ENCODE assay signal across 19 cellular contexts in the genomic region with DNA sequence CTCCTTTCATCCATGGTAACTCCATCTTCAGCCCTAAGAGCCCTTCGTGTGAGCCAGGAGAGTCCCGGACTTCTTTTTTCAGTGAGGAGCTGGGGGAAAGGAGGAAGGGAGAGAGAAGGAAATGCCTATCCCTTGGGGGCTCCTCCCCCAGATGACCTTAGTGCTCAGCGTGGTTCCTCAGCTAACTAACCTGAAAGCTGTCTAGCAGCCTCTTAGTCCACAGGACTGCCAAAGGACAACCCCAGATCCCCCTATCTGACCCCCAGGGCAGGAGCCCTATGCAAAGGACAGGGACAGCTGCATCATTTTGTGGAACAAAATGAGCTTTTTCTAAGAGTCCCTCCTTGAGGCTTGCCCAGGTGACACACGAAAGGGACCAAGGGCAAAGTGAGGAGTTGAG. TPM values are rescaled to one million over a fixed set of nuclear protein-coding genes. Genes with fewer than 3 reads are reported as not detected.
DNase-seq lines count a peak whose midpoint lies in the region; ATAC-seq and TF ChIP-seq lines count a peak whose summit lies in the region.
"Had no signal": no experiment of that assay in that cellular context is flagged by ENCODE, and none has a peak within 500 bp of the region (broad histone marks: within the 10 kb centered on the region; RNA-seq: fewer than 3 reads in every experiment).

No MANE protein-coding gene starts in this region.

- no peak overlapping the region for H3K4me3 ChIP-seq in GM23248
- peak overlapping the region in 1 of 2 experiments; percentile 66 for H3K4me3 ChIP-seq in mesenchymal stem cell (ENCODE audit: insufficient read depth in 1 of 2, low read depth in 1 of 2, low read length in 2 of 2)
- H3K4me3 ChIP-seq in ascending aorta = no peak overlapping the region
- H3K4me3 ChIP-seq: suprapubic skin had no signal

- H3K4me1 ChIP-seq in GM23248 (ENCODE audit: insufficient read depth) = 0 out of 2 replicates have a peak, but pooled peaks cover 6% of the 10 kb centered on the region
- H3K4me1 ChIP-seq in mesenchymal stem cell (ENCODE audit: control insufficient read depth, insufficient read depth, low read depth, low read length) = peaks cover 13% of the 10 kb centered on the region
- peaks cover 0 to 3% of the 10 kb centered on the region in 2 donors for H3K4me1 ChIP-seq in ascending aorta
- H3K4me1 ChIP-seq: parathyroid adenoma had no signal

- no peak for TF ChIP-seq CTCF in WTC11 (IDR thresholded peaks at IDR 0.05)
- no peak for TF ChIP-seq CTCF in ascending aorta (IDR thresholded peaks at IDR 0.05)

- POLR2A ChIA-PET in WTC11 (lab: Charles Lee) = interaction anchor here (1.5 kb wide), 1 partner anchor 176 kb away, joined by 4 read pairs; the partner anchor contains the start of gene SFXN5

- intact Hi-C loops in ascending aorta (cut with DNase I) = no loop called here

- H2AK5ac ChIP-seq in mesenchymal stem cell (ENCODE audit: low read length, severe bottlenecking) = no peak overlapping the region

- H3K27me3 ChIP-seq in GM23248 (replicated peaks; ENCODE audit: insufficient read depth) (peaks cover 18% of the 10 kb centered on the region), mesenchymal stem cell (ENCODE audit: control insufficient read depth in 1 of 2, insufficient read depth in 1 of 2, low read length in 2 of 2) (peaks cover 53 to 55% of the 10 kb centered on the region in 2 experiments), ascending aorta (no peaks in the 10 kb centered on the region)
- H3K27me3 ChIP-seq: vagina had no signal

- H3K9ac ChIP-seq in GM23248 (no peak overlapping the region), mesenchymal stem cell (ENCODE audit: low read length) (peak overlapping the region; percentile 24)
- H3K9ac ChIP-seq: parathyroid adenoma had no signal

- no peak overlapping the region for H3K18ac ChIP-seq in mesenchymal stem cell (ENCODE audit: low read depth in 1 of 2, low read length in 2 of 2)

- H3K79me2 ChIP-seq in GM23248 (ENCODE audit: insufficient read depth) = no peaks in the 10 kb centered on the region
- H3K79me2 ChIP-seq: parathyroid adenoma had no signal

- H3K4me1 Mint-ChIP-seq in WTC11 = peaks cover 30% of the 10 kb centered on the region

- no peaks in the 10 kb centered on the region for H3K36me3 Mint-ChIP-seq in WTC11
- H3K36me3 Mint-ChIP-seq: activated naive CD8-positive, alpha-beta T cell had no signal

- no peak overlapping the region for H2BK12ac ChIP-seq in mesenchymal stem cell (ENCODE audit: low read length in 2 of 2)

- H3K4ac ChIP-seq in mesenchymal stem cell (ENCODE audit: low read depth in 1 of 2, low read length in 2 of 2) = no peak overlapping the region

- CTCF ChIA-PET in WTC11 (lab: Charles Lee) = interaction anchor here (0.5 to 7.4 kb wide), 18 partner anchors 8 to 1276 kb away, joined by 3 to 218 read pairs (median 30); partner anchors contain the start of genes EMX1, NOTO and SPR

- no peak overlapping the region for H3K23ac ChIP-seq in mesenchymal stem cell (ENCODE audit: low read length in 2 of 2)

- DNase-seq in GM23248 = no peak
- no peak for DNase-seq in WTC11 (ENCODE audit: low spot score)
- no peak for DNase-seq in mesenchymal stem cell
- DNase-seq in ascending aorta (ENCODE audit: low spot score in 2 of 2) = no peak
- no peak for DNase-seq in AG08396 (ENCODE audit: low spot score)
- DNase-seq: cerebellar nuclear complex; naive thymus-derived CD4-positive, alpha-beta T cell; NCI-H510A treated with DMSO at 0.1 percent for 48 hours had no signal

- H2BK120ac ChIP-seq in mesenchymal stem cell (ENCODE audit: low read depth, low read length) = no peak overlapping the region

- H3K14ac ChIP-seq in mesenchymal stem cell (ENCODE audit: low read length in 2 of 2) = no peak overlapping the region

- H3K9me3 ChIP-seq in GM23248 (ENCODE audit: low read depth) (no peaks in the 10 kb centered on the region), mesenchymal stem cell (ENCODE audit: control insufficient read depth, low read length) (no peaks in the 10 kb centered on the region), ascending aorta (no peaks in the 10 kb centered on the region)
- H3K9me3 ChIP-seq: suprapubic skin, vagina had no signal

- H3K27ac Mint-ChIP-seq in WTC11 = no peak overlapping the region
- H3K27ac Mint-ChIP-seq: activated naive CD8-positive, alpha-beta T cell; naive thymus-derived CD4-positive, alpha-beta T cell; T-helper 2 cell treated with Interferon-gamma antibody and Interleukin-4, amounts not matched to agents 5 μg/mL and 100 μg/mL, for 36 hours had no signal

- H4K91ac ChIP-seq in mesenchymal stem cell (ENCODE audit: low read length) = no peak overlapping the region

- H3K9me2 ChIP-seq in GM23248 (ENCODE audit: insufficient read depth) = no peaks in the 10 kb centered on the region

- H3K27ac ChIP-seq in GM23248 (no peak overlapping the region), mesenchymal stem cell (ENCODE audit: low read length, poor library complexity, severe bottlenecking) (no peak overlapping the region), ascending aorta (no peak overlapping the region)
- H3K27ac ChIP-seq: C4-2B, parathyroid adenoma, suprapubic skin, vagina had no signal

- H3F3A ChIP-seq in GM23248 (ENCODE audit: insufficient read depth) = no peaks in the 10 kb centered on the region

- no peaks in the 10 kb centered on the region for H4K20me1 ChIP-seq in GM23248 (ENCODE audit: insufficient read depth)

- H3K36me3 ChIP-seq in GM23248 (ENCODE audit: low read depth) (no peaks in the 10 kb centered on the region), mesenchymal stem cell (ENCODE audit: control insufficient read depth in 1 of 2, insufficient read depth in 2 of 2, low read depth in 1 of 2, low read length in 2 of 2) (peaks cover 13 to 15% of the 10 kb centered on the region in 2 experiments), ascending aorta (peaks cover 0 to 4% of the 10 kb centered on the region in 2 donors)
- H3K36me3 ChIP-seq: vagina had no signal

- H3K4me3 Mint-ChIP-seq in WTC11 = no peak overlapping the region
- H3K4me3 Mint-ChIP-seq: activated naive CD8-positive, alpha-beta T cell; T-helper 2 cell treated with Interferon-gamma antibody and Interleukin-4, amounts not matched to agents 5 μg/mL and 100 μg/mL, for 36 hours had no signal

- H2BK5ac ChIP-seq in mesenchymal stem cell (ENCODE audit: low read depth, low read length, poor library complexity, severe bottlenecking) = no peak overlapping the region

- H2AFZ ChIP-seq in GM23248 = no peak overlapping the region
- no peak overlapping the region for H2AFZ ChIP-seq in mesenchymal stem cell (ENCODE audit: low read depth, low read length)
- H2AFZ ChIP-seq: parathyroid adenoma had no signal

- ATAC-seq in WTC11 = peak; percentile 3; the same call in 1 of the 2 replicates
- no peak for ATAC-seq in HG03039 (IDR thresholded peaks at IDR 0.05; ENCODE audit: unreplicated experiment)
- ATAC-seq: naive thymus-derived CD4-positive, alpha-beta T cell; SK-N-SH treated with all-trans-retinoic acid at 6 μM for 48 hours had no signal

- peaks cover 63% of the 10 kb centered on the region for H3K27me3 Mint-ChIP-seq in WTC11 (ENCODE audit: low read depth)

- no peaks in the 10 kb centered on the region for H3K79me1 ChIP-seq in mesenchymal stem cell (replicated peaks; ENCODE audit: low read length, poor library complexity, severe bottlenecking)

- 30 to 31% methylated on average over 4 of the region's 4 CpGs for WGBS in GM23248 (ENCODE audit: low coverage in 1 of 2, low lambda C conversion rate in 2 of 2, missing lambda C conversion rate in 2 of 2), 2 experiments
- 7% methylated on average over 2 of the region's 4 CpGs for WGBS in mesenchymal stem cell

- H3K4me2 ChIP-seq in GM23248 (ENCODE audit: unreplicated experiment) (peak overlapping the region; percentile 59), mesenchymal stem cell (ENCODE audit: low read length, poor library complexity, severe bottlenecking) (no peak overlapping the region)

- no peak overlapping the region for H2BK15ac ChIP-seq in mesenchymal stem cell (ENCODE audit: low read depth, poor library complexity, severe bottlenecking)

- no peak overlapping the region for H4K8ac ChIP-seq in mesenchymal stem cell (ENCODE audit: low read length)

- in situ Hi-C loops in GM23248 (cut with MboI) = loop anchor here (10.0 kb wide), 1 partner anchor 290 kb away; no protein-coding TSS in a partner anchor

- no peaks in the 10 kb centered on the region for H3K9me3 Mint-ChIP-seq in WTC11
- H3K9me3 Mint-ChIP-seq: naive thymus-derived CD4-positive, alpha-beta T cell; T-helper 2 cell treated with Interferon-gamma antibody and Interleukin-4, amounts not matched to agents 5 μg/mL and 100 μg/mL, for 36 hours had no signal

TF ChIP-seq in WTC11, 78 proteins besides CTCF, POLR2A, EP300 and RAD21:
- TF ChIP-seq ZNF232 (CRISPR knock-in tag; IDR thresholded peaks at IDR 0.05) (no peak), NR1H2 (CRISPR knock-in tag; IDR thresholded peaks at IDR 0.05) (no peak), OVOL2 (CRISPR knock-in tag; IDR thresholded peaks at IDR 0.05; ENCODE audit: borderline replicate concordance) (no peak)
- TF ChIP-seq, protein P1, sequence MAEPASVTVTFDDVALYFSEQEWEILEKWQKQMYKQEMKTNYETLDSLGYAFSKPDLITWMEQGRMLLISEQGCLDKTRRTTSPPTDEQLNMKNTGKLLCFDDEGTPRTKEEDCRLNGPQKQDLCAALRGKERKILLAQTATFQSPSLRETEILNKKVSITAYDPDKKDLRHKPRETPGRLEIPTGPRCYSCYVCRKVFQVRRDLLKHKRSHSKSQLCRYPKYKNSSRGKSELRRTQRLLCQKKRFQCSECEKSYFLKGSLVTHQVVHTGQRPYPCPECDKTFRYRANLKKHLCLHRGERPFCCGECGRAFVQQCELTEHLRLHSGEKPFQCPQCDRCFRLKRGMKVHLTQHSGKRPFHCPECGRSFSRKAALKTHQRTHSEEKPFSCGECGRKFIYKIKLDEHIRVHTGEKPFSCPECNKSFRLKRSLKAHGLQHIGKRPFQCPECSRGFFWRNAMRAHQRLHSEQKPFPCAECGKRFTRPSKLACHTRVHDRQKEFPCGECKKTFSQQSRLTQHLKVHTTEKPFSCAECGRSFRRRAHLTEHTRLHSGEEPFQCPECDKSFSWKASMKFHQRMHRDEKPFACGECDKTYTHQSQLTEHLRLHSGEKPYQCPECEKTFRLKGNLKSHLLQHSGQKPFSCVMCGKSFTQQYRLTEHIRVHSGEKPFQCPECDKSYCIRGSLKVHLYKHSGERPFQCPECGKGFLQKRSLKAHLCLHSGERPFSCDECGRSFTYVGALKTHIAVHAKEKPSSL (CRISPR knock-in tag; conservative IDR thresholded peaks at IDR 0.05) = no peak

RNA-seq across cellular contexts. Expression of gene SPR, which starts 7.9 kb away (rescaled TPM):
- 21.1 and 39.0 TPM in 2 replicates for total RNA-seq in GM23248 (2014; rRNA removed; shearing (Covaris generic))
- polyA plus RNA-seq in GM23248 (2016; fragmentation: Nextera tagmentation; extraction: Ambion mirVana) = 17.1 and 19.6 TPM in 2 replicates
- 9.4 to 13.2 TPM (median 13.0 TPM) in 3 replicates for total RNA-seq in WTC11 (2021)
- polyA plus RNA-seq in mesenchymal stem cell (2013, experiment 1 of 2) = 10.7 TPM
- 10.3 TPM for polyA plus RNA-seq in mesenchymal stem cell (2013, experiment 2 of 2)
- 68.3 TPM for total RNA-seq in ascending aorta

RNA-seq across cellular contexts. Expression of gene EMX1, which starts 22.2 kb away (rescaled TPM):
- not detected in 2 replicates for total RNA-seq in GM23248 (2014; rRNA removed; shearing (Covaris generic))
- not detected in 2 replicates for polyA plus RNA-seq in GM23248 (2016; fragmentation: Nextera tagmentation; extraction: Ambion mirVana)
- total RNA-seq in WTC11 (2021) (3.6 to 4.4 TPM (median 3.8 TPM) in 3 replicates), ascending aorta (not detected)
- not detected for polyA plus RNA-seq in mesenchymal stem cell (2013, experiment 1 of 2)
- not detected for polyA plus RNA-seq in mesenchymal stem cell (2013, experiment 2 of 2)
- total RNA-seq: A673; naive thymus-derived CD4-positive, alpha-beta T cell; RPMI7951; sciatic nerve; suprapubic skin; vagina had no signal
- polyA plus RNA-seq: naive thymus-derived CD4-positive, alpha-beta T cell had no signal
